18 cellular contexts compared by ENCODE assay signal in genomic region chr1:179996099-179996498, GRCh38.
DNase-seq lines count a peak whose midpoint lies in the region; ATAC-seq and TF ChIP-seq lines count a peak whose summit lies in the region.
"Had no signal": no experiment of that assay in that cellular context is flagged by ENCODE, and none has a peak within 500 bp of the region (broad histone marks: within the 10 kb centered on the region; RNA-seq: fewer than 3 reads in every experiment).

No MANE protein-coding gene starts in this region.

- POLR2A ChIA-PET in GM10248 (lab: Yijun Ruan, JAX), result interaction anchor here (0.6 kb wide), 1 partner anchor 113 kb away, joined by 3 read pairs; no protein-coding TSS in a partner anchor

- ATAC-seq in GM18909 (IDR thresholded peaks at IDR 0.05; ENCODE audit: poor library complexity, unreplicated experiment) (peak; percentile 65), HG02571 (IDR thresholded peaks at IDR 0.05; ENCODE audit: unreplicated experiment) (peak; percentile 61), HG03439 (IDR thresholded peaks at IDR 0.05; ENCODE audit: unreplicated experiment) (peak; percentile 64)
- ATAC-seq: HCT116, heart right ventricle, Panc1, T-cell had no signal

- DNase-seq in GM10248 (ENCODE audit: extremely low spot score) (peak; percentile 28), T-helper 1 cell (no peak), NCI-H1092 treated with DMSO at 0.1 percent for 48 hours (lab: John Stamatoyannopoulos, UW) (no peak), SW480 (ENCODE audit: low spot score) (no peak), NCI-H1105 (lab: John Stamatoyannopoulos, UW) (no peak)
- DNase-seq: aorta, esophagus squamous epithelium, heart right ventricle, kidney, NCI-H1930, NCI-H526 treated with DMSO at 0.1 percent for 48 hours, spleen, T-cell had no signal

- no peak for TF ChIP-seq CTCF in GM10248 (IDR thresholded peaks at IDR 0.05; ENCODE audit: control extremely low read depth, extremely low read depth, low read depth, missing control alignments)

- CTCF ChIA-PET in GM10248 (lab: Yijun Ruan, JAX), result interaction anchor here (1.0 to 1.5 kb wide), 4 partner anchors 9 to 108 kb away, joined by 3 to 6 read pairs (median 4); no protein-coding TSS in a partner anchor
